ENCODE assay signal across 1 cellular context in the genomic region with DNA sequence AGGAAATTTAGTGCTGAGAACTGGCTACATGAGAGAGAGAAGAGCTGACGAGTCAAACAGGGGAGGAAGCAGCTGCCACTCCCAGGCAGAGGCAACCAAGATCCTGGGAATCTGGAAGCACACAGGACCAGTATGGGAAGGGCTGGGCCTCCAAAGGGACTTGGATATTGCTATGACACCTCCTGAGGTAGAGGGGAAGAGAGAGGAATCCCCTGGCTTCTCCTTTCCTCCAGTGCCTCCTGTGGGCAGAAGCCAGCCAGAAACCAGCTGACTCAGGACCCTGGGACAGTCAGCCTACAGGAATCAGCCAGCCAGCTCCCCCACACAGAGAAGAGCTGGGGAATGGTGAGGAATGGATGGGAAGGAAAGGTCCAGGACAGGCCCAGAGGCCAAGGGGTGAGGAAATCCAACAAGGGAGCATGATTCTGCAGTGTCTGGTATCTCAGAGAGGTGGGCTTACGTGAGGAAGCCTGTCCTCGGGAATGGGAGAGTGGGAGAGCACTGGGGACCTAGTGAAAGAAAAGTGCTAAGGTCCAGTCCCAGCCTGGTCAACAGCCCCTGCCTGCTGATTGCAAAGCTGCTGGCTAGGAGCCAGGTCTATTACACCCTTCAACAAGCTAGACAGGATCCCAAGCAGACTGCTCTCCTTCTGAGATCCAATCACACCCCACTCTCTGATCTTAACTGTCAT.
TF ChIP-seq lines count a peak whose summit lies in the region.

No MANE protein-coding gene starts in this region.

TF ChIP-seq in K562, 482 proteins besides CTCF, POLR2A, EP300 and RAD21 (continued from another document and continues in another):
- TF ChIP-seq, protein P1, sequence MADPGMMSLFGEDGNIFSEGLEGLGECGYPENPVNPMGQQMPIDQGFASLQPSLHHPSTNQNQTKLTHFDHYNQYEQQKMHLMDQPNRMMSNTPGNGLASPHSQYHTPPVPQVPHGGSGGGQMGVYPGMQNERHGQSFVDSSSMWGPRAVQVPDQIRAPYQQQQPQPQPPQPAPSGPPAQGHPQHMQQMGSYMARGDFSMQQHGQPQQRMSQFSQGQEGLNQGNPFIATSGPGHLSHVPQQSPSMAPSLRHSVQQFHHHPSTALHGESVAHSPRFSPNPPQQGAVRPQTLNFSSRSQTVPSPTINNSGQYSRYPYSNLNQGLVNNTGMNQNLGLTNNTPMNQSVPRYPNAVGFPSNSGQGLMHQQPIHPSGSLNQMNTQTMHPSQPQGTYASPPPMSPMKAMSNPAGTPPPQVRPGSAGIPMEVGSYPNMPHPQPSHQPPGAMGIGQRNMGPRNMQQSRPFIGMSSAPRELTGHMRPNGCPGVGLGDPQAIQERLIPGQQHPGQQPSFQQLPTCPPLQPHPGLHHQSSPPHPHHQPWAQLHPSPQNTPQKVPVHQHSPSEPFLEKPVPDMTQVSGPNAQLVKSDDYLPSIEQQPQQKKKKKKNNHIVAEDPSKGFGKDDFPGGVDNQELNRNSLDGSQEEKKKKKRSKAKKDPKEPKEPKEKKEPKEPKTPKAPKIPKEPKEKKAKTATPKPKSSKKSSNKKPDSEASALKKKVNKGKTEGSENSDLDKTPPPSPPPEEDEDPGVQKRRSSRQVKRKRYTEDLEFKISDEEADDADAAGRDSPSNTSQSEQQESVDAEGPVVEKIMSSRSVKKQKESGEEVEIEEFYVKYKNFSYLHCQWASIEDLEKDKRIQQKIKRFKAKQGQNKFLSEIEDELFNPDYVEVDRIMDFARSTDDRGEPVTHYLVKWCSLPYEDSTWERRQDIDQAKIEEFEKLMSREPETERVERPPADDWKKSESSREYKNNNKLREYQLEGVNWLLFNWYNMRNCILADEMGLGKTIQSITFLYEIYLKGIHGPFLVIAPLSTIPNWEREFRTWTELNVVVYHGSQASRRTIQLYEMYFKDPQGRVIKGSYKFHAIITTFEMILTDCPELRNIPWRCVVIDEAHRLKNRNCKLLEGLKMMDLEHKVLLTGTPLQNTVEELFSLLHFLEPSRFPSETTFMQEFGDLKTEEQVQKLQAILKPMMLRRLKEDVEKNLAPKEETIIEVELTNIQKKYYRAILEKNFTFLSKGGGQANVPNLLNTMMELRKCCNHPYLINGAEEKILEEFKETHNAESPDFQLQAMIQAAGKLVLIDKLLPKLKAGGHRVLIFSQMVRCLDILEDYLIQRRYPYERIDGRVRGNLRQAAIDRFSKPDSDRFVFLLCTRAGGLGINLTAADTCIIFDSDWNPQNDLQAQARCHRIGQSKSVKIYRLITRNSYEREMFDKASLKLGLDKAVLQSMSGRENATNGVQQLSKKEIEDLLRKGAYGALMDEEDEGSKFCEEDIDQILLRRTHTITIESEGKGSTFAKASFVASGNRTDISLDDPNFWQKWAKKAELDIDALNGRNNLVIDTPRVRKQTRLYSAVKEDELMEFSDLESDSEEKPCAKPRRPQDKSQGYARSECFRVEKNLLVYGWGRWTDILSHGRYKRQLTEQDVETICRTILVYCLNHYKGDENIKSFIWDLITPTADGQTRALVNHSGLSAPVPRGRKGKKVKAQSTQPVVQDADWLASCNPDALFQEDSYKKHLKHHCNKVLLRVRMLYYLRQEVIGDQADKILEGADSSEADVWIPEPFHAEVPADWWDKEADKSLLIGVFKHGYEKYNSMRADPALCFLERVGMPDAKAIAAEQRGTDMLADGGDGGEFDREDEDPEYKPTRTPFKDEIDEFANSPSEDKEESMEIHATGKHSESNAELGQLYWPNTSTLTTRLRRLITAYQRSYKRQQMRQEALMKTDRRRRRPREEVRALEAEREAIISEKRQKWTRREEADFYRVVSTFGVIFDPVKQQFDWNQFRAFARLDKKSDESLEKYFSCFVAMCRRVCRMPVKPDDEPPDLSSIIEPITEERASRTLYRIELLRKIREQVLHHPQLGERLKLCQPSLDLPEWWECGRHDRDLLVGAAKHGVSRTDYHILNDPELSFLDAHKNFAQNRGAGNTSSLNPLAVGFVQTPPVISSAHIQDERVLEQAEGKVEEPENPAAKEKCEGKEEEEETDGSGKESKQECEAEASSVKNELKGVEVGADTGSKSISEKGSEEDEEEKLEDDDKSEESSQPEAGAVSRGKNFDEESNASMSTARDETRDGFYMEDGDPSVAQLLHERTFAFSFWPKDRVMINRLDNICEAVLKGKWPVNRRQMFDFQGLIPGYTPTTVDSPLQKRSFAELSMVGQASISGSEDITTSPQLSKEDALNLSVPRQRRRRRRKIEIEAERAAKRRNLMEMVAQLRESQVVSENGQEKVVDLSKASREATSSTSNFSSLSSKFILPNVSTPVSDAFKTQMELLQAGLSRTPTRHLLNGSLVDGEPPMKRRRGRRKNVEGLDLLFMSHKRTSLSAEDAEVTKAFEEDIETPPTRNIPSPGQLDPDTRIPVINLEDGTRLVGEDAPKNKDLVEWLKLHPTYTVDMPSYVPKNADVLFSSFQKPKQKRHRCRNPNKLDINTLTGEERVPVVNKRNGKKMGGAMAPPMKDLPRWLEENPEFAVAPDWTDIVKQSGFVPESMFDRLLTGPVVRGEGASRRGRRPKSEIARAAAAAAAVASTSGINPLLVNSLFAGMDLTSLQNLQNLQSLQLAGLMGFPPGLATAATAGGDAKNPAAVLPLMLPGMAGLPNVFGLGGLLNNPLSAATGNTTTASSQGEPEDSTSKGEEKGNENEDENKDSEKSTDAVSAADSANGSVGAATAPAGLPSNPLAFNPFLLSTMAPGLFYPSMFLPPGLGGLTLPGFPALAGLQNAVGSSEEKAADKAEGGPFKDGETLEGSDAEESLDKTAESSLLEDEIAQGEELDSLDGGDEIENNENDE (IDR thresholded peaks at IDR 0.05; ENCODE audit: low read depth, low read length) = no peak
- TF ChIP-seq, protein P2, sequence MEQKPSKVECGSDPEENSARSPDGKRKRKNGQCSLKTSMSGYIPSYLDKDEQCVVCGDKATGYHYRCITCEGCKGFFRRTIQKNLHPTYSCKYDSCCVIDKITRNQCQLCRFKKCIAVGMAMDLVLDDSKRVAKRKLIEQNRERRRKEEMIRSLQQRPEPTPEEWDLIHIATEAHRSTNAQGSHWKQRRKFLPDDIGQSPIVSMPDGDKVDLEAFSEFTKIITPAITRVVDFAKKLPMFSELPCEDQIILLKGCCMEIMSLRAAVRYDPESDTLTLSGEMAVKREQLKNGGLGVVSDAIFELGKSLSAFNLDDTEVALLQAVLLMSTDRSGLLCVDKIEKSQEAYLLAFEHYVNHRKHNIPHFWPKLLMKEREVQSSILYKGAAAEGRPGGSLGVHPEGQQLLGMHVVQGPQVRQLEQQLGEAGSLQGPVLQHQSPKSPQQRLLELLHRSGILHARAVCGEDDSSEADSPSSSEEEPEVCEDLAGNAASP (IDR thresholded peaks at IDR 0.05) = no peak
- TF ChIP-seq PTTG1 (tag; IDR thresholded peaks at IDR 0.05; ENCODE audit: low read depth) (no peak), DACH1 (IDR thresholded peaks at IDR 0.05; ENCODE audit: partially characterized antibody) (no peak), KLF1 (tag; IDR thresholded peaks at IDR 0.05) (no peak), CBFB (CRISPR knock-in tag; IDR thresholded peaks at IDR 0.05) (no peak), TEAD1 (CRISPR knock-in tag; IDR thresholded peaks at IDR 0.05) (no peak), ZNF507 (tag; conservative IDR thresholded peaks at IDR 0.05) (no peak), ZNF217 (CRISPR knock-in tag; IDR thresholded peaks at IDR 0.05) (0 out of 2 replicates have a peak, but pooled peaks have one; percentile 17), C11orf30 (IDR thresholded peaks at IDR 0.05; ENCODE audit: low read depth) (peak; percentile 97), MBD2 (IDR thresholded peaks at IDR 0.05; ENCODE audit: borderline replicate concordance, low read depth) (no peak), PHF21A (IDR thresholded peaks at IDR 0.05; ENCODE audit: borderline replicate concordance, low read depth) (no peak), SOX6 (IDR thresholded peaks at IDR 0.05) (0 out of 2 replicates have a peak, but pooled peaks have one; percentile 10), HDAC3 (IDR thresholded peaks at IDR 0.05; ENCODE audit: borderline replicate concordance, partially characterized antibody) (no peak), ZNF778 (CRISPR knock-in tag; IDR thresholded peaks at IDR 0.05) (no peak), CREM (IDR thresholded peaks at IDR 0.05; ENCODE audit: low read depth) (no peak), MEF2A (IDR thresholded peaks at IDR 0.05; ENCODE audit: control insufficient read depth, low read depth, low read length) (no peak), NFIC (IDR thresholded peaks at IDR 0.05) (peak; percentile 99), ZFPM2 (CRISPR knock-in tag; IDR thresholded peaks at IDR 0.05) (no peak), LEF1 (IDR thresholded peaks at IDR 0.05) (no peak)
- TF ChIP-seq, protein P3, sequence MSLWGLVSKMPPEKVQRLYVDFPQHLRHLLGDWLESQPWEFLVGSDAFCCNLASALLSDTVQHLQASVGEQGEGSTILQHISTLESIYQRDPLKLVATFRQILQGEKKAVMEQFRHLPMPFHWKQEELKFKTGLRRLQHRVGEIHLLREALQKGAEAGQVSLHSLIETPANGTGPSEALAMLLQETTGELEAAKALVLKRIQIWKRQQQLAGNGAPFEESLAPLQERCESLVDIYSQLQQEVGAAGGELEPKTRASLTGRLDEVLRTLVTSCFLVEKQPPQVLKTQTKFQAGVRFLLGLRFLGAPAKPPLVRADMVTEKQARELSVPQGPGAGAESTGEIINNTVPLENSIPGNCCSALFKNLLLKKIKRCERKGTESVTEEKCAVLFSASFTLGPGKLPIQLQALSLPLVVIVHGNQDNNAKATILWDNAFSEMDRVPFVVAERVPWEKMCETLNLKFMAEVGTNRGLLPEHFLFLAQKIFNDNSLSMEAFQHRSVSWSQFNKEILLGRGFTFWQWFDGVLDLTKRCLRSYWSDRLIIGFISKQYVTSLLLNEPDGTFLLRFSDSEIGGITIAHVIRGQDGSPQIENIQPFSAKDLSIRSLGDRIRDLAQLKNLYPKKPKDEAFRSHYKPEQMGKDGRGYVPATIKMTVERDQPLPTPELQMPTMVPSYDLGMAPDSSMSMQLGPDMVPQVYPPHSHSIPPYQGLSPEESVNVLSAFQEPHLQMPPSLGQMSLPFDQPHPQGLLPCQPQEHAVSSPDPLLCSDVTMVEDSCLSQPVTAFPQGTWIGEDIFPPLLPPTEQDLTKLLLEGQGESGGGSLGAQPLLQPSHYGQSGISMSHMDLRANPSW (CRISPR knock-in tag; IDR thresholded peaks at IDR 0.05) = no peak
- TF ChIP-seq, protein P4, sequence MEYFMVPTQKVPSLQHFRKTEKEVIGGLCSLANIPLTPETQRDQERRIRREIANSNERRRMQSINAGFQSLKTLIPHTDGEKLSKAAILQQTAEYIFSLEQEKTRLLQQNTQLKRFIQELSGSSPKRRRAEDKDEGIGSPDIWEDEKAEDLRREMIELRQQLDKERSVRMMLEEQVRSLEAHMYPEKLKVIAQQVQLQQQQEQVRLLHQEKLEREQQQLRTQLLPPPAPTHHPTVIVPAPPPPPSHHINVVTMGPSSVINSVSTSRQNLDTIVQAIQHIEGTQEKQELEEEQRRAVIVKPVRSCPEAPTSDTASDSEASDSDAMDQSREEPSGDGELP (CRISPR knock-in tag; IDR thresholded peaks at IDR 0.05; ENCODE audit: borderline replicate concordance) = peak; percentile 80
- TF ChIP-seq, protein P5, sequence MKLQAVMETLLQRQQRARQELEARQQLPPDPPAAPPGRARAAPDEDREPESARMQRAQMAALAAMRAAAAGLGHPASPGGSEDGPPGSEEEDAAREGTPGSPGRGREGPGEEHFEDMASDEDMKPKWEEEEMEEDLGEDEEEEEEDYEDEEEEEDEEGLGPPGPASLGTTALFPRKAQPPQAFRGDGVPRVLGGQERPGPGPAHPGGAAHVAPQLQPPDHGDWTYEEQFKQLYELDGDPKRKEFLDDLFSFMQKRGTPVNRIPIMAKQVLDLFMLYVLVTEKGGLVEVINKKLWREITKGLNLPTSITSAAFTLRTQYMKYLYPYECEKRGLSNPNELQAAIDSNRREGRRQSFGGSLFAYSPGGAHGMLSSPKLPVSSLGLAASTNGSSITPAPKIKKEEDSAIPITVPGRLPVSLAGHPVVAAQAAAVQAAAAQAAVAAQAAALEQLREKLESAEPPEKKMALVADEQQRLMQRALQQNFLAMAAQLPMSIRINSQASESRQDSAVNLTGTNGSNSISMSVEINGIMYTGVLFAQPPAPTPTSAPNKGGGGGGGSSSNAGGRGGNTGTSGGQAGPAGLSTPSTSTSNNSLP (IDR thresholded peaks at IDR 0.05; ENCODE audit: borderline replicate concordance, low read depth, low read length) = no peak
- TF ChIP-seq, protein P6, sequence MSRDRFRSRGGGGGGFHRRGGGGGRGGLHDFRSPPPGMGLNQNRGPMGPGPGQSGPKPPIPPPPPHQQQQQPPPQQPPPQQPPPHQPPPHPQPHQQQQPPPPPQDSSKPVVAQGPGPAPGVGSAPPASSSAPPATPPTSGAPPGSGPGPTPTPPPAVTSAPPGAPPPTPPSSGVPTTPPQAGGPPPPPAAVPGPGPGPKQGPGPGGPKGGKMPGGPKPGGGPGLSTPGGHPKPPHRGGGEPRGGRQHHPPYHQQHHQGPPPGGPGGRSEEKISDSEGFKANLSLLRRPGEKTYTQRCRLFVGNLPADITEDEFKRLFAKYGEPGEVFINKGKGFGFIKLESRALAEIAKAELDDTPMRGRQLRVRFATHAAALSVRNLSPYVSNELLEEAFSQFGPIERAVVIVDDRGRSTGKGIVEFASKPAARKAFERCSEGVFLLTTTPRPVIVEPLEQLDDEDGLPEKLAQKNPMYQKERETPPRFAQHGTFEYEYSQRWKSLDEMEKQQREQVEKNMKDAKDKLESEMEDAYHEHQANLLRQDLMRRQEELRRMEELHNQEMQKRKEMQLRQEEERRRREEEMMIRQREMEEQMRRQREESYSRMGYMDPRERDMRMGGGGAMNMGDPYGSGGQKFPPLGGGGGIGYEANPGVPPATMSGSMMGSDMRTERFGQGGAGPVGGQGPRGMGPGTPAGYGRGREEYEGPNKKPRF (IDR thresholded peaks at IDR 0.05; ENCODE audit: low read depth, low read length) = no peak
- TF ChIP-seq, protein P7, sequence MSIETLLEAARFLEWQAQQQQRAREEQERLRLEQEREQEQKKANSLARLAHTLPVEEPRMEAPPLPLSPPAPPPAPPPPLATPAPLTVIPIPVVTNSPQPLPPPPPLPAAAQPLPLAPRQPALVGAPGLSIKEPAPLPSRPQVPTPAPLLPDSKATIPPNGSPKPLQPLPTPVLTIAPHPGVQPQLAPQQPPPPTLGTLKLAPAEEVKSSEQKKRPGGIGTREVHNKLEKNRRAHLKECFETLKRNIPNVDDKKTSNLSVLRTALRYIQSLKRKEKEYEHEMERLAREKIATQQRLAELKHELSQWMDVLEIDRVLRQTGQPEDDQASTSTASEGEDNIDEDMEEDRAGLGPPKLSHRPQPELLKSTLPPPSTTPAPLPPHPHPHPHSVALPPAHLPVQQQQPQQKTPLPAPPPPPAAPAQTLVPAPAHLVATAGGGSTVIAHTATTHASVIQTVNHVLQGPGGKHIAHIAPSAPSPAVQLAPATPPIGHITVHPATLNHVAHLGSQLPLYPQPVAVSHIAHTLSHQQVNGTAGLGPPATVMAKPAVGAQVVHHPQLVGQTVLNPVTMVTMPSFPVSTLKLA (conservative IDR thresholded peaks at IDR 0.05) = no peak
- TF ChIP-seq, protein P8, sequence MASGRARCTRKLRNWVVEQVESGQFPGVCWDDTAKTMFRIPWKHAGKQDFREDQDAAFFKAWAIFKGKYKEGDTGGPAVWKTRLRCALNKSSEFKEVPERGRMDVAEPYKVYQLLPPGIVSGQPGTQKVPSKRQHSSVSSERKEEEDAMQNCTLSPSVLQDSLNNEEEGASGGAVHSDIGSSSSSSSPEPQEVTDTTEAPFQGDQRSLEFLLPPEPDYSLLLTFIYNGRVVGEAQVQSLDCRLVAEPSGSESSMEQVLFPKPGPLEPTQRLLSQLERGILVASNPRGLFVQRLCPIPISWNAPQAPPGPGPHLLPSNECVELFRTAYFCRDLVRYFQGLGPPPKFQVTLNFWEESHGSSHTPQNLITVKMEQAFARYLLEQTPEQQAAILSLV (tag; IDR thresholded peaks at IDR 0.05) = no peak
